Comparison of ENCODE assay signal across 14 cellular contexts in the genomic region with DNA sequence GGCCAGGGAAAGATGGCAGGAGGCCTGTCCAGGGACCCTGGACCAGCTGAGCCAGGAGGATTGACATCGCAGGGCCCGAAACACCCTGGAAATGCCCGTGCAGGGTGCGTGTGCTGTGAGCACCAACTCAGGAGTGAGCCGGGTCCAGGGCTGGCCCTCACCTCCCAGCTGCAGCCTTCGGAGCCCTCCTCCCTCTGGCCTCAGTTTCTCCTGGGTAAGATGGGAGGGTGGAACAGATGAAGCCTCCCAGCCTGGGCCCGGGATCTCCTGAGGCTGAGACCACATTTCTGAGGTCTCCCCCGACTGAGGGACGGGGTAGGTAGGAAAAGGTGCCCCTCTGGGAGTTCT. TPM values are rescaled to one million over a fixed set of nuclear protein-coding genes. Genes with fewer than 3 reads are reported as not detected.
DNase-seq lines count a peak whose midpoint lies in the region; ATAC-seq, FAIRE-seq and TF ChIP-seq lines count a peak whose summit lies in the region.
"Had no signal": no experiment of that assay in that cellular context is flagged by ENCODE, and none has a peak within 500 bp of the region (broad histone marks: within the 10 kb centered on the region; RNA-seq: fewer than 3 reads in every experiment).

No MANE protein-coding gene starts in this region.

- no peak overlapping the region for H3K9ac ChIP-seq in astrocyte (ENCODE audit: low read length)
- peak overlapping the region; percentile 55 for H3K9ac ChIP-seq in neuronal stem cell (ENCODE audit: low read depth, low read length, poor library complexity)

- H4K91ac ChIP-seq in neuronal stem cell (ENCODE audit: low read depth, low read length, poor library complexity): no peak overlapping the region

- no peaks in the 10 kb centered on the region for H3K9me3 ChIP-seq in left ventricle myocardium inferior (replicated peaks)
- H3K9me3 ChIP-seq in astrocyte (ENCODE audit: insufficient read depth, low read depth, low read length): no peaks in the 10 kb centered on the region
- H3K9me3 ChIP-seq in neuronal stem cell (replicated peaks in 1 of 2; ENCODE audit: control insufficient read depth in 2 of 2, insufficient read depth in 1 of 2, low read depth in 1 of 2, low read length in 2 of 2): no peaks in the 10 kb centered on the region
- no peaks in the 10 kb centered on the region for H3K9me3 ChIP-seq in upper lobe of right lung

- peak overlapping the region; percentile 24 for H3K4me3 ChIP-seq in left ventricle myocardium inferior
- no peak overlapping the region for H3K4me3 ChIP-seq in astrocyte (ENCODE audit: insufficient read depth, low read depth, low read length)
- H3K4me3 ChIP-seq in neuronal stem cell (ENCODE audit: low read length in 2 of 2): no peak overlapping the region
- no peak overlapping the region for H3K4me3 ChIP-seq in upper lobe of right lung
- H3K4me3 ChIP-seq: SK-N-MC, skin epidermis had no signal

- H2AFZ ChIP-seq in astrocyte (ENCODE audit: low read depth, low read length): no peak overlapping the region
- no peak overlapping the region for H2AFZ ChIP-seq in neuronal stem cell (ENCODE audit: low read length)

- intact Hi-C loops in left ventricle myocardium inferior (cut with micrococcal nuclease): no loop called here
- intact Hi-C loops in Right ventricle myocardium inferior (cut with DNase I): loop anchor here (2.0 kb wide), 1 partner anchor 348 kb away; no protein-coding TSS in a partner anchor
- intact Hi-C loops in upper lobe of right lung (cut with DNase I): no loop called here

- no CpG with 5 or more reads among the region's 9 CpGs for WGBS in neuronal stem cell (ENCODE audit: extremely low coverage in 2 of 2, insufficient read length in 2 of 2, insufficient replicate concordance in 1 of 2), 2 donors

- H3K27me3 Mint-ChIP-seq in astrocyte (ENCODE audit: low read depth, unreplicated experiment): no peaks in the 10 kb centered on the region
- H3K27me3 Mint-ChIP-seq: activated naive CD8-positive, alpha-beta T cell treated with anti-CD3 and anti-CD28 coated beads for 36 hours had no signal

- H3K9me3 Mint-ChIP-seq in astrocyte (ENCODE audit: unreplicated experiment): no peaks in the 10 kb centered on the region
- H3K9me3 Mint-ChIP-seq: activated naive CD8-positive, alpha-beta T cell treated with anti-CD3 and anti-CD28 coated beads for 36 hours; neural crest cell had no signal

- H3K4me1 Mint-ChIP-seq in astrocyte (ENCODE audit: low read depth, unreplicated experiment): peaks cover 3% of the 10 kb centered on the region
- H3K4me1 Mint-ChIP-seq: neural crest cell had no signal

- TF ChIP-seq CTCF in left ventricle myocardium inferior (IDR thresholded peaks at IDR 0.05; ENCODE audit: borderline replicate concordance): no peak
- no peak for TF ChIP-seq CTCF in astrocyte (IDR thresholded peaks at IDR 0.05; ENCODE audit: insufficient read depth, low read depth, low read length)
- TF ChIP-seq CTCF in upper lobe of right lung (IDR thresholded peaks at IDR 0.05): no peak

- H3K27ac ChIP-seq in left ventricle myocardium inferior (replicated peaks): no peak overlapping the region
- no peak overlapping the region for H3K27ac ChIP-seq in astrocyte (ENCODE audit: low read depth, low read length)
- no peak overlapping the region for H3K27ac ChIP-seq in neuronal stem cell (replicated peaks; ENCODE audit: low read length)
- no peak overlapping the region for H3K27ac ChIP-seq in upper lobe of right lung
- H3K27ac ChIP-seq: SK-N-MC, skin epidermis had no signal

- FAIRE-seq in astrocyte (lab: Jason Lieb, UNC) (no peak), H54 (lab: Jason Lieb, UNC) (no peak)
- FAIRE-seq: HepG2 had no signal

- H2BK15ac ChIP-seq in neuronal stem cell (ENCODE audit: low read length): peak overlapping the region; percentile 21

- peak overlapping the region; percentile 93 for H3K18ac ChIP-seq in neuronal stem cell (ENCODE audit: low read length)

- peaks cover 37% of the 10 kb centered on the region for H4K20me1 ChIP-seq in astrocyte (ENCODE audit: insufficient read depth, low read length)

- H3K14ac ChIP-seq in neuronal stem cell (ENCODE audit: low read length): peak overlapping the region; percentile 79

- H2AK5ac ChIP-seq in neuronal stem cell (ENCODE audit: low read depth, low read length): peak overlapping the region; percentile 71

- H3K27ac Mint-ChIP-seq in astrocyte (ENCODE audit: unreplicated experiment): no peak overlapping the region

- no peak for TF ChIP-seq POLR2A in H54 (IDR thresholded peaks at IDR 0.05; ENCODE audit: low read depth, low read length)

- H2BK5ac ChIP-seq in neuronal stem cell (ENCODE audit: low read length): peak overlapping the region; percentile 19

- H3K79me2 ChIP-seq in astrocyte (ENCODE audit: insufficient read depth, low read length): peaks cover 7% of the 10 kb centered on the region

- H3K4me2 ChIP-seq in astrocyte (ENCODE audit: low read length) (peak overlapping the region; percentile 59), neuronal stem cell (ENCODE audit: insufficient read depth, low read length, poor library complexity, severe bottlenecking) (no peak overlapping the region)

- H2BK12ac ChIP-seq in neuronal stem cell (ENCODE audit: low read length): peak overlapping the region; percentile 75

- H3K4me1 ChIP-seq in left ventricle myocardium inferior (peaks cover 20% of the 10 kb centered on the region), astrocyte (ENCODE audit: insufficient read depth, low read length) (peaks cover 13% of the 10 kb centered on the region), neuronal stem cell (ENCODE audit: control insufficient read depth in 2 of 2, insufficient read depth in 1 of 2, low read depth in 1 of 2, low read length in 2 of 2) (peaks cover 0 to 16% of the 10 kb centered on the region in 2 donors), upper lobe of right lung (peaks cover 17% of the 10 kb centered on the region)

- no peak overlapping the region for H2BK120ac ChIP-seq in neuronal stem cell (ENCODE audit: low read depth, low read length)

- no peaks in the 10 kb centered on the region for H3K36me3 ChIP-seq in left ventricle myocardium inferior
- no peaks in the 10 kb centered on the region for H3K36me3 ChIP-seq in astrocyte (ENCODE audit: insufficient read depth, low read length)
- peaks cover 8 to 84% of the 10 kb centered on the region in 2 donors for H3K36me3 ChIP-seq in neuronal stem cell (replicated peaks in 1 of 2; ENCODE audit: control insufficient read depth in 2 of 2, insufficient read depth in 2 of 2, low read length in 2 of 2)
- H3K36me3 ChIP-seq in upper lobe of right lung: no peaks in the 10 kb centered on the region

- peak; percentile 10 for DNase-seq in left ventricle myocardium inferior
- no peak for DNase-seq in Right ventricle myocardium inferior (ENCODE audit: missing footprints)
- DNase-seq in astrocyte (ENCODE audit: low read depth): no peak
- no peak for DNase-seq in neuronal stem cell (ENCODE audit: low spot score)
- DNase-seq in upper lobe of right lung: peak; percentile 44
- DNase-seq in H54 (ENCODE audit: insufficient read length, low spot score): no peak
- DNase-seq: NCI-H1092 had no signal

- peak overlapping the region; percentile 57 for H3K23ac ChIP-seq in neuronal stem cell (ENCODE audit: low read depth, low read length, poor library complexity)

- H3K27me3 ChIP-seq in left ventricle myocardium inferior (ENCODE audit: low read depth) (no peaks in the 10 kb centered on the region), astrocyte (ENCODE audit: insufficient read depth, low read length) (no peaks in the 10 kb centered on the region), neuronal stem cell (ENCODE audit: control insufficient read depth in 3 of 3, insufficient read depth in 3 of 3, low read depth in 1 of 3, low read length in 3 of 3) (no peaks in the 10 kb centered on the region), upper lobe of right lung (no peaks in the 10 kb centered on the region)

- no peak overlapping the region for H4K8ac ChIP-seq in neuronal stem cell (ENCODE audit: low read depth, low read length)

- H3K79me1 ChIP-seq in neuronal stem cell (ENCODE audit: low read depth, low read length): peaks cover 16% of the 10 kb centered on the region

- peak overlapping the region; percentile 4 for H3K4ac ChIP-seq in neuronal stem cell (ENCODE audit: low read length)

- no peak overlapping the region for H3K4me3 Mint-ChIP-seq in astrocyte (ENCODE audit: unreplicated experiment)
- H3K4me3 Mint-ChIP-seq: activated naive CD8-positive, alpha-beta T cell treated with anti-CD3 and anti-CD28 coated beads for 36 hours; neural crest cell had no signal

- ATAC-seq in Right ventricle myocardium inferior (no peak), upper lobe of right lung (no peak), esophagus mucosa (no peak), HG03460 (IDR thresholded peaks at IDR 0.05; ENCODE audit: unreplicated experiment) (no peak)

- H3K36me3 Mint-ChIP-seq in astrocyte (ENCODE audit: low read depth, unreplicated experiment): peaks cover 2% of the 10 kb centered on the region

RNA-seq across cellular contexts. Expression of gene CALML4, which starts 5.3 kb away (rescaled TPM):
- total RNA-seq in left ventricle myocardium inferior (0.91 TPM), Right ventricle myocardium inferior (1.5 TPM), astrocyte (0.26 and 0.91 TPM in 2 replicates), upper lobe of right lung (4.5 TPM), esophagus mucosa (2.9 TPM)
- 26.8 TPM for polyA plus RNA-seq in neuronal stem cell (2013, experiment 1 of 2)
- polyA plus RNA-seq in neuronal stem cell (2013, experiment 2 of 2): 28.4 TPM

RNA-seq across cellular contexts. Expression of gene CLN6, which starts 19.1 kb away (rescaled TPM):
- 6.6 TPM for total RNA-seq in left ventricle myocardium inferior
- total RNA-seq in Right ventricle myocardium inferior: 7.7 TPM
- 15.4 and 19.0 TPM in 2 replicates for total RNA-seq in astrocyte
- polyA plus RNA-seq in neuronal stem cell (2013, experiment 1 of 2): 19.2 TPM
- 19.5 TPM for polyA plus RNA-seq in neuronal stem cell (2013, experiment 2 of 2)
- 31.5 TPM for total RNA-seq in upper lobe of right lung
- 18.5 TPM for total RNA-seq in esophagus mucosa

Comparison
In these comparisons a context has a peak if more than half of its experiments do, and no peak if none do; other contexts are left out.
1. DNase-seq: peak in left ventricle myocardium inferior (single experiment) and upper lobe of right lung (single experiment); none in Right ventricle myocardium inferior (single experiment), astrocyte (single experiment), neuronal stem cell (single experiment) and H54 (single experiment).